Comparison of ENCODE assay signal across 9 cellular contexts in genomic region chr2:37829202-37829601, GRCh38.
A peak's percentile ranks its signal among the peaks of the same experiment; 100 is the strongest.
DNase-seq lines count a peak whose midpoint lies in the region; ATAC-seq and TF ChIP-seq lines count a peak whose summit lies in the region.
"Had no signal": no experiment of that assay in that cellular context is flagged by ENCODE, and none has a peak within 500 bp of the region (broad histone marks: within the 10 kb centered on the region; RNA-seq: fewer than 3 reads in every experiment).

No MANE protein-coding gene starts in this region.

- no peak overlapping the region for H3K27ac Mint-ChIP-seq in endothelial cell (ENCODE audit: unreplicated experiment)
- no peak overlapping the region for H3K27ac Mint-ChIP-seq in naive thymus-derived CD4-positive, alpha-beta T cell
- H3K27ac Mint-ChIP-seq in activated CD8-positive, alpha-beta memory T cell treated with anti-CD3 and anti-CD28 coated beads, Interleukin-2, amount 10 ng/mL, durations not matched to agents 7 days and 5 days: no peak overlapping the region

- no peaks in the 10 kb centered on the region for H3K27me3 ChIP-seq in naive thymus-derived CD4-positive, alpha-beta T cell (ENCODE audit: control insufficient read depth in 2 of 2, insufficient read depth in 2 of 2, low read length in 2 of 2)
- H3K27me3 ChIP-seq in Karpas-422 (ENCODE audit: low read length): no peaks in the 10 kb centered on the region

- no peaks in the 10 kb centered on the region for H4K20me1 ChIP-seq in Karpas-422 (ENCODE audit: insufficient read depth, low read depth, low read length)

- H3K4me3 ChIP-seq in naive thymus-derived CD4-positive, alpha-beta T cell (ENCODE audit: low read length): no peak overlapping the region
- H3K4me3 ChIP-seq in Karpas-422 (ENCODE audit: low read length): no peak overlapping the region

- no peaks in the 10 kb centered on the region for H3K9me2 ChIP-seq in Karpas-422 (replicated peaks; ENCODE audit: insufficient read depth, low read length)

- H3K4me1 Mint-ChIP-seq in endothelial cell (ENCODE audit: unreplicated experiment): peaks cover 9% of the 10 kb centered on the region
- H3K4me1 Mint-ChIP-seq in naive thymus-derived CD4-positive, alpha-beta T cell: peaks cover 0 to 9% (median 5%) of the 10 kb centered on the region in 7 donors
- peaks cover 6% of the 10 kb centered on the region for H3K4me1 Mint-ChIP-seq in activated CD8-positive, alpha-beta memory T cell treated with anti-CD3 and anti-CD28 coated beads, Interleukin-2, amount 10 ng/mL, durations not matched to agents 7 days and 5 days

- no peak overlapping the region for H2AFZ ChIP-seq in Karpas-422 (ENCODE audit: low read length)

- peak; percentile 90 for DNase-seq in Daoy (ENCODE audit: low read depth)
- peak; percentile 93 for DNase-seq in NOMO-1 treated with DMSO at 0.1 percent for 48 hours (lab: John Stamatoyannopoulos, UW; ENCODE audit: unreplicated experiment)
- DNase-seq in endothelial cell (ENCODE audit: low spot score): peak; percentile 17
- DNase-seq in naive thymus-derived CD4-positive, alpha-beta T cell: no peak
- DNase-seq in activated CD4-positive, alpha-beta T cell treated with anti-CD3 and anti-CD28 coated beads, Interleukin-2, amount 50 U/mL, for 4 hours: no peak
- DNase-seq in Karpas-422: no peak
- DNase-seq in activated CD8-positive, alpha-beta memory T cell treated with anti-CD3 and anti-CD28 coated beads, Interleukin-2, amount 10 ng/mL, durations not matched to agents 7 days and 5 days: no peak

- H3K36me3 ChIP-seq in naive thymus-derived CD4-positive, alpha-beta T cell (ENCODE audit: control insufficient read depth in 2 of 3, insufficient read depth in 3 of 3, low read length in 3 of 3): no peaks in the 10 kb centered on the region
- H3K36me3 ChIP-seq in Karpas-422 (ENCODE audit: insufficient read depth, low read length): no peaks in the 10 kb centered on the region

- H3K79me2 ChIP-seq in Karpas-422 (ENCODE audit: low read length): no peaks in the 10 kb centered on the region

- H3K9me3 ChIP-seq in naive thymus-derived CD4-positive, alpha-beta T cell (ENCODE audit: control insufficient read depth in 2 of 3, low read length in 3 of 3): no peaks in the 10 kb centered on the region
- no peaks in the 10 kb centered on the region for H3K9me3 ChIP-seq in Karpas-422 (ENCODE audit: low read length)

- H3K4me2 ChIP-seq in Karpas-422 (ENCODE audit: low read depth, low read length, poor library complexity, severe bottlenecking): no peak overlapping the region
- H3K4me2 ChIP-seq: KMS-11 had no signal

- TF ChIP-seq CTCF in endothelial cell (IDR thresholded peaks at IDR 0.05; ENCODE audit: unreplicated experiment): no peak

- no peaks in the 10 kb centered on the region for H3K36me3 Mint-ChIP-seq in endothelial cell (ENCODE audit: low read depth, unreplicated experiment)
- H3K36me3 Mint-ChIP-seq in naive thymus-derived CD4-positive, alpha-beta T cell: no peaks in the 10 kb centered on the region
- H3K36me3 Mint-ChIP-seq in activated CD8-positive, alpha-beta memory T cell treated with anti-CD3 and anti-CD28 coated beads, Interleukin-2, amount 10 ng/mL, durations not matched to agents 7 days and 5 days: no peaks in the 10 kb centered on the region

- POLR2A ChIA-PET in naive thymus-derived CD4-positive, alpha-beta T cell (lab: Charles Lee): interaction anchor here (0.6 kb wide), 1 partner anchor 434 kb away, joined by 11 read pairs; no protein-coding TSS in a partner anchor

- ATAC-seq in naive thymus-derived CD4-positive, alpha-beta T cell: peak; percentile 81
- ATAC-seq in HG03469 (IDR thresholded peaks at IDR 0.05; ENCODE audit: unreplicated experiment): no peak
- ATAC-seq in activated CD8-positive, alpha-beta memory T cell treated with anti-CD3 and anti-CD28 coated beads, Interleukin-2, amount 10 ng/mL, durations not matched to agents 7 days and 5 days: no peak

- H3K9me3 Mint-ChIP-seq in endothelial cell (ENCODE audit: unreplicated experiment): no peaks in the 10 kb centered on the region
- no peaks in the 10 kb centered on the region for H3K9me3 Mint-ChIP-seq in naive thymus-derived CD4-positive, alpha-beta T cell
- no peaks in the 10 kb centered on the region for H3K9me3 Mint-ChIP-seq in activated CD8-positive, alpha-beta memory T cell treated with anti-CD3 and anti-CD28 coated beads, Interleukin-2, amount 10 ng/mL, durations not matched to agents 7 days and 5 days (ENCODE audit: low read depth)

- CTCF ChIA-PET in naive thymus-derived CD4-positive, alpha-beta T cell (lab: Charles Lee): interaction anchor here (0.6 to 12.9 kb wide), 5 partner anchors 48 to 440 kb away, joined by 3 to 209 read pairs (median 3); no protein-coding TSS in a partner anchor
- CTCF ChIA-PET in activated CD8-positive, alpha-beta memory T cell treated with anti-CD3 and anti-CD28 coated beads, Interleukin-2, amount 10 ng/mL, durations not matched to agents 7 days and 5 days (lab: Charles Lee): interaction anchor here (1.6 to 11.1 kb wide), 3 partner anchors 48 to 432 kb away, joined by 4 to 107 read pairs (median 57); no protein-coding TSS in a partner anchor

- no peak overlapping the region for H3K4me3 Mint-ChIP-seq in endothelial cell (ENCODE audit: unreplicated experiment)
- H3K4me3 Mint-ChIP-seq in naive thymus-derived CD4-positive, alpha-beta T cell: no peak overlapping the region
- no peak overlapping the region for H3K4me3 Mint-ChIP-seq in activated CD8-positive, alpha-beta memory T cell treated with anti-CD3 and anti-CD28 coated beads, Interleukin-2, amount 10 ng/mL, durations not matched to agents 7 days and 5 days

- H3K27ac ChIP-seq in naive thymus-derived CD4-positive, alpha-beta T cell (ENCODE audit: low read depth, low read length): no peak overlapping the region
- H3K27ac ChIP-seq in Karpas-422 (ENCODE audit: low read length): no peak overlapping the region
- H3K27ac ChIP-seq: KMS-11 had no signal

- no peak overlapping the region for H3K9ac ChIP-seq in Karpas-422 (ENCODE audit: low read length)
- H3K9ac ChIP-seq: KMS-11 had no signal

- no peaks in the 10 kb centered on the region for H3K27me3 Mint-ChIP-seq in endothelial cell (ENCODE audit: unreplicated experiment)
- H3K27me3 Mint-ChIP-seq in naive thymus-derived CD4-positive, alpha-beta T cell: no peaks in the 10 kb centered on the region
- H3K27me3 Mint-ChIP-seq in activated CD8-positive, alpha-beta memory T cell treated with anti-CD3 and anti-CD28 coated beads, Interleukin-2, amount 10 ng/mL, durations not matched to agents 7 days and 5 days: no peaks in the 10 kb centered on the region

- no peaks in the 10 kb centered on the region for H3K4me1 ChIP-seq in naive thymus-derived CD4-positive, alpha-beta T cell (ENCODE audit: control insufficient read depth in 2 of 2, insufficient read depth in 2 of 2, low read length in 2 of 2)
- H3K4me1 ChIP-seq in Karpas-422 (ENCODE audit: low read length): no peaks in the 10 kb centered on the region

- intact Hi-C loops in naive thymus-derived CD4-positive, alpha-beta T cell (cut with micrococcal nuclease): no loop called here

Comparison
In these comparisons a context has a peak if more than half of its experiments do, and no peak if none do; other contexts are left out.
1. DNase-seq: peak in Daoy (single experiment), NOMO-1 treated with DMSO at 0.1 percent for 48 hours (single experiment) and endothelial cell (single experiment); none in naive thymus-derived CD4-positive, alpha-beta T cell (0 of 9), activated CD4-positive, alpha-beta T cell treated with anti-CD3 and anti-CD28 coated beads, Interleukin-2, amount 50 U/mL, for 4 hours (0 of 2), Karpas-422 (single experiment) and activated CD8-positive, alpha-beta memory T cell treated with anti-CD3 and anti-CD28 coated beads, Interleukin-2, amount 10 ng/mL, durations not matched to agents 7 days and 5 days (single experiment).